ENCODE assay signal across 11 cellular contexts in genomic region chr7:22718200-22718711, GRCh38. TPM values are rescaled to one million over a fixed set of nuclear protein-coding genes. Genes with fewer than 3 reads are reported as not detected.
DNase-seq lines count a peak whose midpoint lies in the region; ATAC-seq and TF ChIP-seq lines count a peak whose summit lies in the region.
"Had no signal": no experiment of that assay in that cellular context is flagged by ENCODE, and none has a peak within 500 bp of the region (broad histone marks: within the 10 kb centered on the region; RNA-seq: fewer than 3 reads in every experiment).

No MANE protein-coding gene starts in this region.

- peak overlapping the region; percentile 83 for H3K9ac ChIP-seq in mesenchymal stem cell (ENCODE audit: low read length)
- H3K9ac ChIP-seq: BLaER1 had no signal

- H3K27me3 ChIP-seq in mesenchymal stem cell (ENCODE audit: control insufficient read depth in 1 of 2, insufficient read depth in 1 of 2, low read length in 2 of 2), result no peaks in the 10 kb centered on the region
- H3K27me3 ChIP-seq: BLaER1 had no signal

- H3K27ac ChIP-seq in mesenchymal stem cell (ENCODE audit: low read length, poor library complexity, severe bottlenecking), result peak overlapping the region; percentile 78
- H3K27ac ChIP-seq: BLaER1 had no signal

- no peaks in the 10 kb centered on the region for H3K9me3 ChIP-seq in mesenchymal stem cell (ENCODE audit: control insufficient read depth, low read length)
- H3K9me3 ChIP-seq: BLaER1 had no signal

- peaks cover 3% of the 10 kb centered on the region for H3K79me1 ChIP-seq in mesenchymal stem cell (replicated peaks; ENCODE audit: low read length, poor library complexity, severe bottlenecking)

- H3K23ac ChIP-seq in mesenchymal stem cell (ENCODE audit: low read length in 2 of 2), result no peak overlapping the region

- DNase-seq in A172 (ENCODE audit: low spot score) (peak; percentile 81), LHCN-M2 (ENCODE audit: low read depth) (peak; percentile 94), dermis blood vessel endothelial cell (peak; percentile 87), mesenchymal stem cell (peak; percentile 58), cerebellum (ENCODE audit: low spot score) (no peak), GM20000 (ENCODE audit: low spot score) (no peak)
- DNase-seq in naive thymus-derived CD8-positive, alpha-beta T cell, result no peak
- no peak for DNase-seq in activated CD8-positive, alpha-beta T cell treated with anti-CD3 and anti-CD28 coated beads, Interleukin-2, amount 10 ng/mL, durations not matched to agents 7 days and 5 days
- DNase-seq: NCI-H446 treated with DMSO at 0.1 percent for 48 hours had no signal

- peaks cover 0 to 9% (median under 1%) of the 10 kb centered on the region in 4 donors for H3K4me1 Mint-ChIP-seq in naive thymus-derived CD8-positive, alpha-beta T cell
- peaks cover 10% of the 10 kb centered on the region for H3K4me1 Mint-ChIP-seq in activated CD8-positive, alpha-beta T cell treated with anti-CD3 and anti-CD28 coated beads, Interleukin-2, amount 10 ng/mL, durations not matched to agents 7 days and 5 days (ENCODE audit: low read depth)

- H2BK12ac ChIP-seq in mesenchymal stem cell (ENCODE audit: low read length in 2 of 2), result peak overlapping the region in 1 of 2 experiments; percentile 6

- CTCF ChIA-PET in activated CD8-positive, alpha-beta T cell treated with anti-CD3 and anti-CD28 coated beads, Interleukin-2, amount 10 ng/mL, durations not matched to agents 7 days and 5 days (lab: Charles Lee), result interaction anchor here (1.3 to 4.5 kb wide), 3 partner anchors 7 to 158 kb away, joined by 3 to 21 read pairs (median 5); partner anchors contain the start of gene IL6

- ATAC-seq in naive thymus-derived CD8-positive, alpha-beta T cell, result no peak
- ATAC-seq in activated CD8-positive, alpha-beta T cell treated with anti-CD3 and anti-CD28 coated beads, Interleukin-2, amount 10 ng/mL, durations not matched to agents 7 days and 5 days, result no peak
- ATAC-seq: HepG2 had no signal

- H3K27me3 Mint-ChIP-seq in naive thymus-derived CD8-positive, alpha-beta T cell, result no peaks in the 10 kb centered on the region
- peaks cover 41% of the 10 kb centered on the region for H3K27me3 Mint-ChIP-seq in activated CD8-positive, alpha-beta T cell treated with anti-CD3 and anti-CD28 coated beads, Interleukin-2, amount 10 ng/mL, durations not matched to agents 7 days and 5 days (ENCODE audit: low read depth)

- H3K27ac Mint-ChIP-seq in naive thymus-derived CD8-positive, alpha-beta T cell, result peak overlapping the region in 1 of 10 donors; percentile 69
- no peak overlapping the region for H3K27ac Mint-ChIP-seq in activated CD8-positive, alpha-beta T cell treated with anti-CD3 and anti-CD28 coated beads, Interleukin-2, amount 10 ng/mL, durations not matched to agents 7 days and 5 days

- H2AFZ ChIP-seq in mesenchymal stem cell (ENCODE audit: low read depth, low read length), result peak overlapping the region; percentile 10

- H3K18ac ChIP-seq in mesenchymal stem cell (ENCODE audit: low read depth in 1 of 2, low read length in 2 of 2), result peak overlapping the region; percentile 16 to 67

- POLR2A ChIA-PET in naive thymus-derived CD8-positive, alpha-beta T cell (lab: Charles Lee), result no interaction called here
- POLR2A ChIA-PET in activated CD8-positive, alpha-beta T cell treated with anti-CD3 and anti-CD28 coated beads, Interleukin-2, amount 10 ng/mL, durations not matched to agents 7 days and 5 days (lab: Charles Lee), result no interaction called here

- no peak overlapping the region for H3K4me3 Mint-ChIP-seq in naive thymus-derived CD8-positive, alpha-beta T cell
- no peak overlapping the region for H3K4me3 Mint-ChIP-seq in activated CD8-positive, alpha-beta T cell treated with anti-CD3 and anti-CD28 coated beads, Interleukin-2, amount 10 ng/mL, durations not matched to agents 7 days and 5 days

- H3K9me3 Mint-ChIP-seq in naive thymus-derived CD8-positive, alpha-beta T cell, result no peaks in the 10 kb centered on the region
- no peaks in the 10 kb centered on the region for H3K9me3 Mint-ChIP-seq in activated CD8-positive, alpha-beta T cell treated with anti-CD3 and anti-CD28 coated beads, Interleukin-2, amount 10 ng/mL, durations not matched to agents 7 days and 5 days (ENCODE audit: insufficient read depth)

- no peak overlapping the region for H2BK120ac ChIP-seq in mesenchymal stem cell (ENCODE audit: low read depth, low read length)

- H3K36me3 Mint-ChIP-seq in naive thymus-derived CD8-positive, alpha-beta T cell, result no peaks in the 10 kb centered on the region
- no peaks in the 10 kb centered on the region for H3K36me3 Mint-ChIP-seq in activated CD8-positive, alpha-beta T cell treated with anti-CD3 and anti-CD28 coated beads, Interleukin-2, amount 10 ng/mL, durations not matched to agents 7 days and 5 days (ENCODE audit: low read depth)

- peak overlapping the region in 1 of 2 experiments; percentile 13 for H3K4me3 ChIP-seq in mesenchymal stem cell (ENCODE audit: insufficient read depth in 1 of 2, low read depth in 1 of 2, low read length in 2 of 2)
- H3K4me3 ChIP-seq: BLaER1 had no signal

- H4K91ac ChIP-seq in mesenchymal stem cell (ENCODE audit: low read length), result peak overlapping the region; percentile 5

- H3K4ac ChIP-seq in mesenchymal stem cell (ENCODE audit: low read depth in 1 of 2, low read length in 2 of 2), result no peak overlapping the region

- peak overlapping the region in 1 of 2 experiments; percentile 53 for H3K14ac ChIP-seq in mesenchymal stem cell (ENCODE audit: low read length in 2 of 2)

- H3K4me1 ChIP-seq in mesenchymal stem cell (ENCODE audit: control insufficient read depth, insufficient read depth, low read depth, low read length), result peaks cover 15% of the 10 kb centered on the region

- peak overlapping the region; percentile 15 for H2BK5ac ChIP-seq in mesenchymal stem cell (ENCODE audit: low read depth, low read length, poor library complexity, severe bottlenecking)

- no peak for TF ChIP-seq CTCF in GM20000 (IDR thresholded peaks at IDR 0.05; ENCODE audit: extremely low read depth, missing control alignments)

- no peaks in the 10 kb centered on the region for H3K36me3 ChIP-seq in mesenchymal stem cell (ENCODE audit: control insufficient read depth in 1 of 2, insufficient read depth in 2 of 2, low read depth in 1 of 2, low read length in 2 of 2)
- H3K36me3 ChIP-seq: BLaER1 had no signal

- H2AK5ac ChIP-seq in mesenchymal stem cell (ENCODE audit: low read length, severe bottlenecking), result peak overlapping the region; percentile 62

- peak overlapping the region; percentile 3 for H3K4me2 ChIP-seq in mesenchymal stem cell (ENCODE audit: low read length, poor library complexity, severe bottlenecking)
- H3K4me2 ChIP-seq: BLaER1 had no signal

- no peak overlapping the region for H2BK15ac ChIP-seq in mesenchymal stem cell (ENCODE audit: low read depth, poor library complexity, severe bottlenecking)

- H4K8ac ChIP-seq in mesenchymal stem cell (ENCODE audit: low read length), result peak overlapping the region; percentile 1

- WGBS in mesenchymal stem cell, result 69% methylated on average over 6 of the region's 6 CpGs

RNA-seq across cellular contexts. Expression of gene IL6, which starts 8.7 kb away (rescaled TPM):
- total RNA-seq in A172 (2014; rRNA removed; shearing (Covaris generic)), result 0.12 TPM in 1 of 2 replicates, not detected in the other
- total RNA-seq in LHCN-M2 (2014; rRNA removed) (1.7 TPM in 1 of 2 replicates, not detected in the other), dermis blood vessel endothelial cell (1.0 and 1.3 TPM in 2 replicates), cerebellum (not detected)
- polyA plus RNA-seq in LHCN-M2 (2012), result 1.9 TPM
- 123 TPM for polyA plus RNA-seq in mesenchymal stem cell (2013, experiment 1 of 2)
- 124 TPM for polyA plus RNA-seq in mesenchymal stem cell (2013, experiment 2 of 2)
- not detected for total RNA-seq in naive thymus-derived CD8-positive, alpha-beta T cell
- not detected for polyA plus RNA-seq in naive thymus-derived CD8-positive, alpha-beta T cell
- total RNA-seq in activated CD8-positive, alpha-beta T cell treated with anti-CD3 and anti-CD28 coated beads, Interleukin-2, amount 10 ng/mL, durations not matched to agents 7 days and 5 days, result under 1 TPM in 1 of 2 experiments, not detected in 1; 0.65 TPM
- total RNA-seq: HepG2 had no signal
- polyA plus RNA-seq: HepG2 had no signal

Comparison
In these comparisons a context has a peak if more than half of its experiments do, and no peak if none do; other contexts are left out.
1. DNase-seq: peak in A172 (single experiment), LHCN-M2 (single experiment), dermis blood vessel endothelial cell (single experiment) and mesenchymal stem cell (single experiment); none in cerebellum (single experiment), naive thymus-derived CD8-positive, alpha-beta T cell (0 of 10), GM20000 (single experiment) and activated CD8-positive, alpha-beta T cell treated with anti-CD3 and anti-CD28 coated beads, Interleukin-2, amount 10 ng/mL, durations not matched to agents 7 days and 5 days (single experiment).